In genomic region chr10:69406816-69407580, GRCh38 we compare ENCODE assay signal across 11 cellular contexts. TPM values are rescaled to one million over a fixed set of nuclear protein-coding genes. Genes with fewer than 3 reads are reported as not detected.
DNase-seq lines count a peak whose midpoint lies in the region; ATAC-seq and TF ChIP-seq lines count a peak whose summit lies in the region.
"Had no signal": no experiment of that assay in that cellular context is flagged by ENCODE, and none has a peak within 500 bp of the region (broad histone marks: within the 10 kb centered on the region; RNA-seq: fewer than 3 reads in every experiment).

No MANE protein-coding gene starts in this region.

- H3K4me1 Mint-ChIP-seq in neural crest cell, result peaks cover 33% of the 10 kb centered on the region

- no peaks in the 10 kb centered on the region for H3K9me3 Mint-ChIP-seq in neural crest cell

- DNase-seq in cerebellum (ENCODE audit: low spot score) (peak; percentile 41), neural crest cell (ENCODE audit: low read depth, low spot score) (no peak), COR-L47 (lab: John Stamatoyannopoulos, UW) (no peak), NCI-H1105 (lab: John Stamatoyannopoulos, UW) (no peak)
- DNase-seq: NCI-H446 treated with DMSO at 0.1 percent for 48 hours, SW 1271 had no signal

- TF ChIP-seq CTCF in HEK293 (tag by site-specific recombination; IDR thresholded peaks at IDR 0.05) (0 out of 2 replicates have a peak, but pooled peaks have one; percentile 8), neural crest cell (conservative IDR thresholded peaks at IDR 0.05) (no peak)

- no peaks in the 10 kb centered on the region for H3K9me3 ChIP-seq in BLaER1 treated with 17β-estradiol and CSF1 and Interleukin-3, amounts not matched to agents 10 nM and 100 nM (replicated peaks in 1 of 11)
- H3K9me3 ChIP-seq in HEK293 (ENCODE audit: control insufficient read depth, insufficient read depth, low read depth, low read length), result no peaks in the 10 kb centered on the region

- peak overlapping the region in 3 of 11 experiments; percentile 70 to 74 (median 73); a peak in 2 of 22 replicates for H3K27ac ChIP-seq in BLaER1 treated with 17β-estradiol and CSF1 and Interleukin-3, amounts not matched to agents 10 nM and 100 nM
- H3K27ac ChIP-seq in HEK293 (ENCODE audit: extremely low read depth, low read depth, low read length), result no peak overlapping the region

- peaks cover 0 to 10% (median 0%) of the 10 kb centered on the region in 11 experiments; a peak in 4 of 22 replicates for H3K27me3 ChIP-seq in BLaER1 treated with 17β-estradiol and CSF1 and Interleukin-3, amounts not matched to agents 10 nM and 100 nM

- H3K4me3 ChIP-seq in BLaER1 treated with 17β-estradiol and CSF1 and Interleukin-3, amounts not matched to agents 10 nM and 100 nM, result no peak overlapping the region
- no peak overlapping the region for H3K4me3 ChIP-seq in HEK293 (ENCODE audit: low read depth, low read length)

- peaks cover 4% of the 10 kb centered on the region for H3K36me3 Mint-ChIP-seq in neural crest cell (ENCODE audit: low read depth)

- H3K36me3 ChIP-seq in BLaER1 treated with 17β-estradiol and CSF1 and Interleukin-3, amounts not matched to agents 10 nM and 100 nM, result peaks cover 0 to 36% (median 22%) of the 10 kb centered on the region in 11 experiments; a peak in 16 of 22 replicates
- no peaks in the 10 kb centered on the region; a peak in 1 of 3 replicates for H3K36me3 ChIP-seq in HEK293 (ENCODE audit: control insufficient read depth in 2 of 2, insufficient read depth in 1 of 2, low read length in 2 of 2)

- H3K27me3 Mint-ChIP-seq in neural crest cell (ENCODE audit: low read depth), result peaks cover 6% of the 10 kb centered on the region

- peak overlapping the region; percentile 73 for H3K4me3 Mint-ChIP-seq in neural crest cell

- CTCF ChIA-PET in HEK293 (lab: Yijun Ruan, JAX), result interaction anchor here (0.6 to 2.9 kb wide), 18 partner anchors 14 to 234 kb away, joined by 3 to 28 read pairs (median 4); partner anchors contain the start of gene NEUROG3

- peak overlapping the region in 5 of 11 experiments; percentile 73 to 89 (median 81); a peak in 9 of 22 replicates for H3K4me2 ChIP-seq in BLaER1 treated with 17β-estradiol and CSF1 and Interleukin-3, amounts not matched to agents 10 nM and 100 nM

- H4K20me1 ChIP-seq in BLaER1 treated with 17β-estradiol and CSF1 and Interleukin-3, amounts not matched to agents 10 nM and 100 nM, result peaks cover 0 to 49% (median 0%) of the 10 kb centered on the region in 11 experiments; a peak in 6 of 22 replicates

- H3K4me1 ChIP-seq in BLaER1 treated with 17β-estradiol and CSF1 and Interleukin-3, amounts not matched to agents 10 nM and 100 nM, result peaks cover 32 to 80% (median 44%) of the 10 kb centered on the region in 10 experiments
- H3K4me1 ChIP-seq in HEK293 (ENCODE audit: control insufficient read depth, insufficient read depth, low read length), result no peaks in the 10 kb centered on the region; the same call in 1 of the 2 replicates

- ATAC-seq in GM19023 (IDR thresholded peaks at IDR 0.05; ENCODE audit: unreplicated experiment) (no peak), HG03097 (IDR thresholded peaks at IDR 0.05; ENCODE audit: low FRiP score, unreplicated experiment) (no peak)

- peak overlapping the region; percentile 96 for H3K27ac Mint-ChIP-seq in neural crest cell (ENCODE audit: unreplicated experiment)

- peak overlapping the region in 6 of 11 experiments; percentile 1 to 76 (median 16); a peak in 4 of 22 replicates for H3K9ac ChIP-seq in BLaER1 treated with 17β-estradiol and CSF1 and Interleukin-3, amounts not matched to agents 10 nM and 100 nM

- POLR2A ChIA-PET in HEK293 (lab: Yijun Ruan, JAX), result interaction anchor here (0.7 kb wide), 1 partner anchor 44 kb away, joined by 3 read pairs; the partner anchor contains the start of gene TSPAN15

TF ChIP-seq in HEK293, 187 proteins besides CTCF, POLR2A, EP300 and RAD21:
- TF ChIP-seq, protein P1, sequence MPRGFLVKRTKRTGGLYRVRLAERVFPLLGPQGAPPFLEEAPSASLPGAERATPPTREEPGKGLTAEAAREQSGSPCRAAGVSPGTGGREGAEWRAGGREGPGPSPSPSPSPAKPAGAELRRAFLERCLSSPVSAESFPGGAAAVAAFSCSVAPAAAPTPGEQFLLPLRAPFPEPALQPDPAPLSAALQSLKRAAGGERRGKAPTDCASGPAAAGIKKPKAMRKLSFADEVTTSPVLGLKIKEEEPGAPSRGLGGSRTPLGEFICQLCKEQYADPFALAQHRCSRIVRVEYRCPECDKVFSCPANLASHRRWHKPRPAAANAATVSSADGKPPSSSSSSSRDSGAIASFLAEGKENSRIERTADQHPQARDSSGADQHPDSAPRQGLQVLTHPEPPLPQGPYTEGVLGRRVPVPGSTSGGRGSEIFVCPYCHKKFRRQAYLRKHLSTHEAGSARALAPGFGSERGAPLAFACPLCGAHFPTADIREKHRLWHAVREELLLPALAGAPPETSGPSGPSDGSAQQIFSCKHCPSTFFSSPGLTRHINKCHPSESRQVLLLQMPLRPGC (tag by site-specific recombination; IDR thresholded peaks at IDR 0.05), result no peak
- TF ChIP-seq ZNF184 (tag by site-specific recombination; IDR thresholded peaks at IDR 0.05) (no peak), PRDM2 (tag by site-specific recombination; IDR thresholded peaks at IDR 0.05; ENCODE audit: borderline replicate concordance) (no peak), ZNF610 (tag by site-specific recombination; IDR thresholded peaks at IDR 0.05; ENCODE audit: borderline replicate concordance) (no peak), ZNF223 (tag by site-specific recombination; IDR thresholded peaks at IDR 0.05) (no peak), GLIS2 (tag by site-specific recombination; IDR thresholded peaks at IDR 0.05) (no peak), ZNF2 (tag by site-specific recombination; IDR thresholded peaks at IDR 0.05) (no peak), ZNF169 (tag by site-specific recombination; IDR thresholded peaks at IDR 0.05) (no peak), ZNF658 (tag by site-specific recombination; IDR thresholded peaks at IDR 0.05) (no peak), ZNF830 (tag by site-specific recombination; IDR thresholded peaks at IDR 0.05; ENCODE audit: low read depth) (no peak)
- TF ChIP-seq, protein P2, sequence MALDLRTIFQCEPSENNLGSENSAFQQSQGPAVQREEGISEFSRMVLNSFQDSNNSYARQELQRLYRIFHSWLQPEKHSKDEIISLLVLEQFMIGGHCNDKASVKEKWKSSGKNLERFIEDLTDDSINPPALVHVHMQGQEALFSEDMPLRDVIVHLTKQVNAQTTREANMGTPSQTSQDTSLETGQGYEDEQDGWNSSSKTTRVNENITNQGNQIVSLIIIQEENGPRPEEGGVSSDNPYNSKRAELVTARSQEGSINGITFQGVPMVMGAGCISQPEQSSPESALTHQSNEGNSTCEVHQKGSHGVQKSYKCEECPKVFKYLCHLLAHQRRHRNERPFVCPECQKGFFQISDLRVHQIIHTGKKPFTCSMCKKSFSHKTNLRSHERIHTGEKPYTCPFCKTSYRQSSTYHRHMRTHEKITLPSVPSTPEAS (tag by site-specific recombination; IDR thresholded peaks at IDR 0.05), result no peak

RNA-seq across cellular contexts. Expression of gene TACR2, which starts 9.7 kb away (rescaled TPM):
- 0.82 TPM for total RNA-seq in cerebellum
- not detected in 2 replicates for total RNA-seq in neural crest cell
- total RNA-seq: mammary epithelial cell had no signal

RNA-seq across cellular contexts. Expression of gene TSPAN15, which starts 44.3 kb away (rescaled TPM):
- total RNA-seq in cerebellum (15.1 TPM), neural crest cell (11.5 and 12.3 TPM in 2 replicates)
